Comparison of ENCODE assay signal across 8 cellular contexts in genomic region chr1:70206833-70207232, GRCh38. TPM values are rescaled to one million over a fixed set of nuclear protein-coding genes. Genes with fewer than 3 reads are reported as not detected.
DNase-seq lines count a peak whose midpoint lies in the region; FAIRE-seq and TF ChIP-seq lines count a peak whose summit lies in the region.
"Not testable (repeated sequence)": the region's sequence is repeated elsewhere in the genome, so short reads cannot be mapped to it uniquely, and the experiment has no call there.

No MANE protein-coding gene starts in this region.

- not testable (repeated sequence) for H2BK15ac ChIP-seq in H1 (ENCODE audit: low read length)

- H3K9me3 ChIP-seq in BE2C; HUES48 (ENCODE audit: control insufficient read depth, insufficient read depth, low read length); SU-DHL-6 (ENCODE audit: insufficient read depth, low read length); H1 (ENCODE audit: insufficient read depth in 2 of 2, low read depth in 1 of 2, low read length in 1 of 2); iPS-18c (ENCODE audit: control insufficient read depth, insufficient read depth, low read length); neural progenitor cell (ENCODE audit: low read depth); suprapubic skin: not testable (repeated sequence)

- H3K27ac ChIP-seq in HUES48 (ENCODE audit: low read depth, low read length); SU-DHL-6 (ENCODE audit: low read depth, low read length); H1 (ENCODE audit: low read depth, low read length); neural progenitor cell; suprapubic skin: not testable (repeated sequence)

- FAIRE-seq in H1 (lab: Jason Lieb, UNC) = not testable (repeated sequence)

- not testable (repeated sequence) for H4K20me1 ChIP-seq in SU-DHL-6 (ENCODE audit: low read depth, low read length); H1 (replicated peaks in 1 of 2; ENCODE audit: control insufficient read depth in 1 of 2, insufficient read depth in 2 of 2, low read length in 2 of 2); neural progenitor cell (ENCODE audit: low read depth)

- not testable (repeated sequence) for H3K79me1 ChIP-seq in H1 (ENCODE audit: low read depth, low read length)

- not testable (repeated sequence) for H3K27me3 ChIP-seq in BE2C; HUES48 (ENCODE audit: control insufficient read depth, insufficient read depth, low read length); SU-DHL-6 (ENCODE audit: low read length); H1 (replicated peaks in 1 of 4; ENCODE audit: control insufficient read depth in 3 of 4, extremely low read depth in 1 of 4, insufficient read depth in 3 of 4, low read length in 3 of 4); neural progenitor cell; suprapubic skin

- H4K91ac ChIP-seq in H1 (replicated peaks; ENCODE audit: insufficient read length, low read length) = not testable (repeated sequence)

- peaks cover 99% of the 10 kb centered on the region for H3K79me2 ChIP-seq in SU-DHL-6 (ENCODE audit: insufficient read depth, low read length)
- H3K79me2 ChIP-seq in H1 (ENCODE audit: control insufficient read depth in 1 of 2, insufficient read depth in 2 of 2, low read length in 2 of 2) = peaks cover 13 to 98% of the 10 kb centered on the region in 2 experiments
- peaks cover 98% of the 10 kb centered on the region for H3K79me2 ChIP-seq in neural progenitor cell (ENCODE audit: low read depth)

- not testable (repeated sequence) for TF ChIP-seq EP300 in H1 (IDR thresholded peaks at IDR 0.05; ENCODE audit: borderline replicate concordance in 1 of 2, low read depth in 2 of 2, low read length in 2 of 2); suprapubic skin (IDR thresholded peaks at IDR 0.05)

- CTCF ChIA-PET in H1 (lab: Charles Lee; ENCODE audit: partially characterized antibody) = interaction anchor here (0.5 to 1.0 kb wide), 3 partner anchors 225 to 759 kb away, joined by 3 to 4 read pairs (median 3); no protein-coding TSS in a partner anchor

- H3K27me3 Mint-ChIP-seq in activated naive CD8-positive, alpha-beta T cell; neural progenitor cell (ENCODE audit: insufficient read depth, low read depth): not testable (repeated sequence)

- not testable (repeated sequence) for TF ChIP-seq RAD21 in H1 (IDR thresholded peaks at IDR 0.05 in 1 of 2, conservative IDR thresholded peaks at IDR 0.05 in 1 of 2; ENCODE audit: low read depth in 2 of 2, low read length in 2 of 2)

- H4K8ac ChIP-seq in H1 (ENCODE audit: extremely low read depth, insufficient read depth, low read length) = not testable (repeated sequence)

- H3K18ac ChIP-seq in H1 (ENCODE audit: extremely low read depth, low read length) = not testable (repeated sequence)

- not testable (repeated sequence) for H3K4me1 ChIP-seq in BE2C; HUES48 (ENCODE audit: control insufficient read depth, insufficient read depth, low read length); H1 (replicated peaks in 1 of 4; ENCODE audit: control insufficient read depth in 3 of 4, insufficient read depth in 4 of 4, low read length in 3 of 4); neural progenitor cell
- peaks cover 57% of the 10 kb centered on the region for H3K4me1 ChIP-seq in suprapubic skin

- DNase-seq in BE2C; H1 (ENCODE audit: low read depth in 1 of 2, low spot score in 2 of 2); neural progenitor cell (ENCODE audit: low spot score); suprapubic skin (ENCODE audit: low spot score in 2 of 2): not testable (repeated sequence)

- POLR2A ChIA-PET in H1 (lab: Charles Lee; ENCODE audit: partially characterized antibody) = interaction anchor here (2.2 to 8.5 kb wide), 2 partner anchors 10 to 14 kb away, joined by 9 to 67 read pairs; partner anchors contain the start of gene SRSF11

- not testable (repeated sequence) for H2BK12ac ChIP-seq in H1 (ENCODE audit: low read depth, low read length)

- not testable (repeated sequence) for H3K9me3 Mint-ChIP-seq in activated naive CD8-positive, alpha-beta T cell (ENCODE audit: low read depth); neural progenitor cell

- H2AK5ac ChIP-seq in H1 (ENCODE audit: low read depth, low read length) = not testable (repeated sequence)

- H2AFZ ChIP-seq in SU-DHL-6 (ENCODE audit: low read depth, low read length, severe bottlenecking); H1 (ENCODE audit: low read length); neural progenitor cell (replicated peaks): not testable (repeated sequence)

- H3K27ac Mint-ChIP-seq in activated naive CD8-positive, alpha-beta T cell = peak overlapping the region; percentile 99
- not testable (repeated sequence) for H3K27ac Mint-ChIP-seq in neural progenitor cell

- peaks cover 12% of the 10 kb centered on the region for H3F3A ChIP-seq in SU-DHL-6 (ENCODE audit: insufficient read depth)
- H3F3A ChIP-seq in neural progenitor cell (ENCODE audit: low read depth) = not testable (repeated sequence)

- not testable (repeated sequence) for H3K14ac ChIP-seq in H1 (ENCODE audit: insufficient read length)

- H3K4me3 ChIP-seq in BE2C (ENCODE audit: low read depth, low read length) (peak overlapping the region; percentile 75), HUES48 (ENCODE audit: low read depth, low read length) (peak overlapping the region; percentile 94), SU-DHL-6 (ENCODE audit: insufficient read depth, low read length, poor library complexity, severe bottlenecking) (peak overlapping the region; percentile 99), H1 (ENCODE audit: extremely low read depth in 1 of 4, insufficient read depth in 2 of 4, low read depth in 3 of 4, low read length in 4 of 4) (peak overlapping the region; percentile 84 to 99 (median 95); a peak in 6 of 8 replicates), iPS-18c (ENCODE audit: insufficient read depth, low read depth, low read length) (peak overlapping the region; percentile 94; the same call in 1 of the 2 replicates), neural progenitor cell (peak overlapping the region; percentile 77), suprapubic skin (peak overlapping the region; percentile 73)

- not testable (repeated sequence) for H3K36me3 ChIP-seq in BE2C; H1 (ENCODE audit: control insufficient read depth in 2 of 4, insufficient read depth in 4 of 4, low read length in 3 of 4); neural progenitor cell; suprapubic skin
- H3K36me3 ChIP-seq in HUES48 (ENCODE audit: control insufficient read depth, insufficient read depth, low read length) = peaks cover 19% of the 10 kb centered on the region
- peaks cover 11% of the 10 kb centered on the region for H3K36me3 ChIP-seq in SU-DHL-6 (ENCODE audit: low read length)

- H3K23ac ChIP-seq in H1 (ENCODE audit: insufficient read length) = not testable (repeated sequence)

- TF ChIP-seq CTCF in BE2C (IDR thresholded peaks at IDR 0.05; ENCODE audit: low read depth, low read length); SU-DHL-6 (IDR thresholded peaks at IDR 0.05; ENCODE audit: insufficient read depth, low read length, poor library complexity, severe bottlenecking); H1 (IDR thresholded peaks at IDR 0.05; ENCODE audit: control extremely low read depth in 1 of 3, insufficient read depth in 1 of 3, low read depth in 1 of 3, low read length in 3 of 3); neural progenitor cell (IDR thresholded peaks at IDR 0.05); suprapubic skin (IDR thresholded peaks at IDR 0.05): not testable (repeated sequence)

- H3K9ac ChIP-seq in HUES48 (ENCODE audit: low read depth, low read length) = not testable (repeated sequence)
- H3K9ac ChIP-seq in SU-DHL-6 (ENCODE audit: low read length) (peak overlapping the region; percentile 83), H1 (replicated peaks in 1 of 4; ENCODE audit: extremely low read depth in 1 of 4, low read depth in 3 of 4, low read length in 3 of 4) (0 out of 7 replicates have a peak overlapping the region, but pooled peaks of 1 of the 4 experiments have one; percentile 98), neural progenitor cell (peak overlapping the region; percentile 95)

- H3K4ac ChIP-seq in H1 (replicated peaks; ENCODE audit: insufficient read length, low read depth, low read length) = not testable (repeated sequence)

- WGBS in H1 (ENCODE audit: extremely low coverage in 1 of 2, insufficient coverage in 1 of 2, insufficient read length in 1 of 2, insufficient replicate concordance in 2 of 2, low coverage in 1 of 2, low lambda C conversion rate in 2 of 2, missing lambda C conversion rate in 1 of 2), 2 experiments = 88% methylated on average over 14 of the region's 17 CpGs; no CpG with 5 or more reads in 1 of the 2 experiments
- WGBS in suprapubic skin = 82% methylated on average over 17 of the region's 17 CpGs

- H2BK120ac ChIP-seq in H1 (replicated peaks; ENCODE audit: low read depth, low read length) = not testable (repeated sequence)

- TF ChIP-seq POLR2A in H1 (IDR thresholded peaks at IDR 0.05; ENCODE audit: control extremely low read depth in 1 of 2, low read depth in 2 of 2, low read length in 2 of 2); suprapubic skin (IDR thresholded peaks at IDR 0.05): not testable (repeated sequence)

- H3K23me2 ChIP-seq in H1 (ENCODE audit: low read depth, low read length) = not testable (repeated sequence)

- peak overlapping the region; percentile 100 for H3K4me3 Mint-ChIP-seq in activated naive CD8-positive, alpha-beta T cell
- peak overlapping the region; percentile 99 for H3K4me3 Mint-ChIP-seq in neural progenitor cell

- H3K9me2 ChIP-seq in SU-DHL-6 (replicated peaks; ENCODE audit: insufficient read depth, low read length) = not testable (repeated sequence)

- H4K5ac ChIP-seq in H1 (ENCODE audit: insufficient read length, low read depth, low read length) = not testable (repeated sequence)

- not testable (repeated sequence) for H2BK5ac ChIP-seq in H1 (ENCODE audit: low read depth, low read length)

- H3K4me1 Mint-ChIP-seq in activated naive CD8-positive, alpha-beta T cell (ENCODE audit: low read depth) = peaks cover 79% of the 10 kb centered on the region
- H3K4me1 Mint-ChIP-seq in neural progenitor cell = peaks cover 28% of the 10 kb centered on the region

- H2BK20ac ChIP-seq in H1 (ENCODE audit: low read length) = not testable (repeated sequence)

- H3K56ac ChIP-seq in H1 (replicated peaks; ENCODE audit: insufficient read length, low read depth, low read length) = not testable (repeated sequence)

- not testable (repeated sequence) for H3K36me3 Mint-ChIP-seq in activated naive CD8-positive, alpha-beta T cell; neural progenitor cell

- peak overlapping the region; percentile 87 for H3K4me2 ChIP-seq in SU-DHL-6 (ENCODE audit: low read depth, low read length, poor library complexity, severe bottlenecking)
- peak overlapping the region; percentile 64 to 72; a peak in 3 of 4 replicates for H3K4me2 ChIP-seq in H1 (ENCODE audit: insufficient read depth in 1 of 2, low read depth in 2 of 2, low read length in 2 of 2)
- H3K4me2 ChIP-seq in neural progenitor cell = peak overlapping the region; percentile 84

RNA-seq across cellular contexts. Expression of gene LRRC40, which starts 1.5 kb away (rescaled TPM):
- 8.7 TPM for polyA plus RNA-seq in BE2C (2012; ENCODE audit: insufficient read depth, insufficient read length, low read depth)
- 30.8 and 31.3 TPM in 2 replicates for total RNA-seq in H1 (2021; fragmentation: NEBNext Ultra II Directional; extraction: Animal tissue kit (Norgen Biotek cat#: 25700))
- 8.2 and 13.4 TPM in 2 replicates for polyA plus RNA-seq in H1 (2011; rRNA removed)
- 20.3 TPM for polyA plus RNA-seq in H1 (2011; cell fraction: cytosol; rRNA removed)
- 4.0 TPM for polyA plus RNA-seq in H1 (2011; cell fraction: nucleus; rRNA removed)
- polyA plus RNA-seq in H1 (2012, experiment 1 of 2) = 11.8 to 21.4 TPM (median 13.1 TPM) in 4 replicates
- 2.1 TPM for polyA plus RNA-seq in H1 (2012, experiment 2 of 2)
- 30.6 TPM for polyA plus RNA-seq in H1 (2013, experiment 1 of 2)
- polyA plus RNA-seq in H1 (2013, experiment 2 of 2) = 28.1 TPM
- 12.5 and 17.3 TPM in 2 replicates for polyA minus RNA-seq in H1 (2011; rRNA and poly(A)+ RNA removed)
- polyA minus RNA-seq in H1 (2011; cell fraction: cytosol; rRNA and poly(A)+ RNA removed) = 12.6 TPM
- 14.1 TPM for polyA minus RNA-seq in H1 (2011; cell fraction: nucleus; rRNA and poly(A)+ RNA removed)
- total RNA-seq in neural progenitor cell (ENCODE audit: low replicate concordance) = 48.6 and 88.1 TPM in 2 replicates
- total RNA-seq in suprapubic skin = 10 to 100 TPM in 2 of 4 donors, 1 to 10 TPM in 2; 8.6 to 14.4 (median 10.4) TPM

RNA-seq across cellular contexts. Expression of gene SRSF11, which starts 14.3 kb away (rescaled TPM):
- polyA plus RNA-seq in BE2C (2012; ENCODE audit: insufficient read depth, insufficient read length, low read depth) = 80.5 TPM
- total RNA-seq in H1 (2021; fragmentation: NEBNext Ultra II Directional; extraction: Animal tissue kit (Norgen Biotek cat#: 25700)) = 169 and 183 TPM in 2 replicates
- polyA plus RNA-seq in H1 (2011; rRNA removed) = 241 and 260 TPM in 2 replicates
- 231 TPM for polyA plus RNA-seq in H1 (2011; cell fraction: cytosol; rRNA removed)
- polyA plus RNA-seq in H1 (2011; cell fraction: nucleus; rRNA removed) = 438 TPM
- 144 to 217 TPM (median 170 TPM) in 4 replicates for polyA plus RNA-seq in H1 (2012, experiment 1 of 2)
- polyA plus RNA-seq in H1 (2012, experiment 2 of 2) = 10.2 TPM
- polyA plus RNA-seq in H1 (2013, experiment 1 of 2) = 530 TPM
- polyA plus RNA-seq in H1 (2013, experiment 2 of 2) = 473 TPM
- polyA minus RNA-seq in H1 (2011; rRNA and poly(A)+ RNA removed) = 345 and 368 TPM in 2 replicates
- polyA minus RNA-seq in H1 (2011; cell fraction: cytosol; rRNA and poly(A)+ RNA removed) = 135 TPM
- polyA minus RNA-seq in H1 (2011; cell fraction: nucleus; rRNA and poly(A)+ RNA removed) = 339 TPM
- total RNA-seq in neural progenitor cell (ENCODE audit: low replicate concordance) (251 and 281 TPM in 2 replicates), suprapubic skin (100 to 1,000 TPM; 104 to 419 (median 110) TPM)
